Comparison of ENCODE assay signal across 1 cellular context in the genomic region with DNA sequence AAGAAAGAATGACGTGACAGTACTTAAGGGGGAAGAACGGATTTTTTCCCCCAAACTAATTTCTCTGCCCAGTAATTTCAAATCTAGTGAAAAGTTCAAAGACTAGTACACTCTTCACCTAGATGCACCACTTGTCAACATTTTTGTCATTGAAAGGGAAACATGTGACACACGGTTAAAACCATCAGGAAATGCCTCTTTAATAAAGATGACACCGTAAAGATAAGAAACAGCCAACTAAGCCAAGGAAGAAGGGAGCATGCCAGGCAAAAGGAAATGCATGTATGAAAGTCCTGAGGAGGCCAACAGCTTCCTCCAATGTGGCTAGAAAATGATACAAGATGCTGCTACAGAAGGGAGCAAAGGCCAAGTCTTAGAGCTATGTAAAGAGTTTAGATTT.
TF ChIP-seq lines count a peak whose summit lies in the region.

No MANE protein-coding gene starts in this region.

TF ChIP-seq in SK-N-SH, 30 proteins besides CTCF, POLR2A, EP300 and RAD21 (continued from another document):
- TF ChIP-seq, protein P1, sequence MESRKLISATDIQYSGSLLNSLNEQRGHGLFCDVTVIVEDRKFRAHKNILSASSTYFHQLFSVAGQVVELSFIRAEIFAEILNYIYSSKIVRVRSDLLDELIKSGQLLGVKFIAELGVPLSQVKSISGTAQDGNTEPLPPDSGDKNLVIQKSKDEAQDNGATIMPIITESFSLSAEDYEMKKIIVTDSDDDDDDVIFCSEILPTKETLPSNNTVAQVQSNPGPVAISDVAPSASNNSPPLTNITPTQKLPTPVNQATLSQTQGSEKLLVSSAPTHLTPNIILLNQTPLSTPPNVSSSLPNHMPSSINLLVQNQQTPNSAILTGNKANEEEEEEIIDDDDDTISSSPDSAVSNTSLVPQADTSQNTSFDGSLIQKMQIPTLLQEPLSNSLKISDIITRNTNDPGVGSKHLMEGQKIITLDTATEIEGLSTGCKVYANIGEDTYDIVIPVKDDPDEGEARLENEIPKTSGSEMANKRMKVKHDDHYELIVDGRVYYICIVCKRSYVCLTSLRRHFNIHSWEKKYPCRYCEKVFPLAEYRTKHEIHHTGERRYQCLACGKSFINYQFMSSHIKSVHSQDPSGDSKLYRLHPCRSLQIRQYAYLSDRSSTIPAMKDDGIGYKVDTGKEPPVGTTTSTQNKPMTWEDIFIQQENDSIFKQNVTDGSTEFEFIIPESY (IDR thresholded peaks at IDR 0.05; ENCODE audit: borderline replicate concordance, low read depth): no peak
- TF ChIP-seq TCF12 (IDR thresholded peaks at IDR 0.05) (no peak), SMC3 (IDR thresholded peaks at IDR 0.05; ENCODE audit: low read depth, low read length) (no peak), SIN3A (IDR thresholded peaks at IDR 0.05; ENCODE audit: borderline replicate concordance, low read depth, low read length) (no peak), JUND (IDR thresholded peaks at IDR 0.05) (no peak), EZH2phosphoT487 (IDR thresholded peaks at IDR 0.05; ENCODE audit: borderline replicate concordance, low read depth) (no peak), MEF2A (IDR thresholded peaks at IDR 0.05; ENCODE audit: borderline replicate concordance, low read depth) (no peak)
